In the genomic region with DNA sequence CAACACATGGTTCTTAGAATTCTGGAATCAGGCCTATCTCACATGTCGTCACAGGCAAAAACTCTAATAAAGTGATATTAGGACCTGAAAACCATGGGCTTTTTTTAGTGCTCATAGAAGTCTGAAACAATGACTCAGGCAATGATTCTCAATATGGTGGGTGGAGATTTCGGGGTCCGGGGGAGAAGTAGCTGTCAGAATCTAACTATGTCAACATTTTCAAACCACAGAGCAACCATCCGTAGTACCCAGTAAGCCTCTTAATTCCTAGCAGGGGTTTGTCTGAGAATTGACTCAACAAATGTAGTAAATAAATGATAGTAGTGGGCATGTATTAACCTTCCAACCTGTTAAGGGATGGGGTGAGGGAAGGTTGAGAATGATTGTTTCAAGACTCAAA, we compare ENCODE assay signal across 20 cellular contexts. TPM values are rescaled to one million over a fixed set of nuclear protein-coding genes. Genes with fewer than 3 reads are reported as not detected.
DNase-seq lines count a peak whose midpoint lies in the region; ATAC-seq, FAIRE-seq and TF ChIP-seq lines count a peak whose summit lies in the region.
"Had no signal": no experiment of that assay in that cellular context is flagged by ENCODE, and none has a peak within 500 bp of the region (broad histone marks: within the 10 kb centered on the region; RNA-seq: fewer than 3 reads in every experiment).

No MANE protein-coding gene starts in this region.

- no peak overlapping the region for H3K9ac ChIP-seq in GM12878 (ENCODE audit: control insufficient read depth, insufficient read depth, low read length)
- H3K9ac ChIP-seq in GM23248 = no peak overlapping the region

- in situ Hi-C loops in GM12878 (cut with MboI) = loop anchor here (25.0 kb wide), 1 partner anchor 907 kb away; a partner anchor contains a TSS
- in situ Hi-C loops in GM23248 (cut with MboI) = loop anchor here (10.0 to 25.0 kb wide), 2 partner anchors 460 to 882 kb away; no protein-coding TSS in a partner anchor

- peak in 1 of 2 donors; percentile 32 for DNase-seq in stimulated activated naive CD8-positive, alpha-beta T cell treated with anti-CD3 and anti-CD28 coated beads, Interleukin-15, amount 100 ng/mL, for 72 hours
- no peak for DNase-seq in stimulated activated naive CD8-positive, alpha-beta T cell treated with anti-CD3 and anti-CD28 coated beads, Interleukin-15, Interleukin-2, amounts not matched to agents 100 U/mL and 50 U/mL, for 24 hours
- DNase-seq in GM12878 (ENCODE audit: low read depth, low spot score) (no peak), GM23248 (no peak)
- DNase-seq in stimulated activated effector memory CD8-positive, alpha-beta T cell treated with anti-CD3 and anti-CD28 coated beads, Interleukin-12 subunit alpha, Interleukin-12 subunit beta, amount 100 ng/mL, for 72 hours (ENCODE audit: low spot score in 2 of 2) = no peak
- DNase-seq: body of pancreas, cortex of kidney, head of caudate nucleus, islet precursor cell, NCI-H2081 treated with DMSO at 0.1 percent for 48 hours, NCI-H774, T-cell, transverse colon had no signal

- peaks cover 20% of the 10 kb centered on the region for H3K36me3 Mint-ChIP-seq in stimulated activated effector memory CD8-positive, alpha-beta T cell treated with anti-CD3 and anti-CD28 coated beads, Interleukin-12 subunit alpha, Interleukin-12 subunit beta, amount 100 ng/mL, for 72 hours

- no peak for TF ChIP-seq CTCF in GM12878 (IDR thresholded peaks at IDR 0.05 in 2 of 3, conservative IDR thresholded peaks at IDR 0.05 in 1 of 3; ENCODE audit: control insufficient read depth in 2 of 3, extremely low read depth in 1 of 3, insufficient read depth in 1 of 3, low read depth in 3 of 3, low read length in 3 of 3)

- no peak for TF ChIP-seq EP300 in GM12878 (IDR thresholded peaks at IDR 0.05; ENCODE audit: borderline replicate concordance in 1 of 2, control insufficient read depth in 1 of 2, low read depth in 2 of 2, low read length in 2 of 2)

- 0 out of 4 replicates have a peak, but pooled peaks cover 0 to 4% of the 10 kb centered on the region in 2 experiments for H3K36me3 ChIP-seq in GM12878 (ENCODE audit: control insufficient read depth in 2 of 2, insufficient read depth in 2 of 2, low read length in 1 of 2)
- peaks cover 7% of the 10 kb centered on the region for H3K36me3 ChIP-seq in GM23248 (ENCODE audit: low read depth)
- H3K36me3 ChIP-seq: right atrium auricular region, WERI-Rb-1 had no signal

- no peak for FAIRE-seq in GM12878 (lab: Jason Lieb, UNC)

- H3K79me2 ChIP-seq in GM12878 (ENCODE audit: control insufficient read depth, insufficient read depth, low read length) (peaks cover 2% of the 10 kb centered on the region), GM23248 (ENCODE audit: insufficient read depth) (peaks cover 25% of the 10 kb centered on the region)

- H2AFZ ChIP-seq in GM12878 (ENCODE audit: control insufficient read depth, low read depth, low read length) (no peak overlapping the region), GM23248 (no peak overlapping the region)

- RAD21 ChIA-PET in GM12878 (lab: Charles Lee; ENCODE audit: unreplicated experiment) = no interaction called here

- H3K9me3 ChIP-seq in GM12878 (replicated peaks; ENCODE audit: control insufficient read depth, insufficient read depth, low read length) (no peaks in the 10 kb centered on the region), GM23248 (ENCODE audit: low read depth) (no peaks in the 10 kb centered on the region)
- H3K9me3 ChIP-seq: body of pancreas, neutrophil, right atrium auricular region, transverse colon had no signal

- SMC1A ChIA-PET in GM12878 (lab: Charles Lee; ENCODE audit: uncharacterized antibody, unreplicated experiment) = interaction anchor here (0.5 to 1.6 kb wide), 2 partner anchors 8 to 38 kb away, joined by 3 to 8 read pairs; a partner anchor contains a TSS

- no peak overlapping the region for H3K4me3 Mint-ChIP-seq in stimulated activated naive CD8-positive, alpha-beta T cell treated with anti-CD3 and anti-CD28 coated beads, Interleukin-15, amount 100 ng/mL, for 72 hours
- peak overlapping the region; percentile 3 for H3K4me3 Mint-ChIP-seq in stimulated activated effector memory CD8-positive, alpha-beta T cell treated with anti-CD3 and anti-CD28 coated beads, Interleukin-12 subunit alpha, Interleukin-12 subunit beta, amount 100 ng/mL, for 72 hours

- peaks cover 30% of the 10 kb centered on the region for H3F3A ChIP-seq in GM23248 (ENCODE audit: insufficient read depth)

- CTCF ChIA-PET in GM12878 (lab: Yijun Ruan, JAX) = interaction anchor here (4.9 kb wide), 1 partner anchor 8 kb away, joined by 40 read pairs; no protein-coding TSS in a partner anchor

- H3K4me3 ChIP-seq in GM12878 (no peak overlapping the region), GM23248 (no peak overlapping the region)
- H3K4me3 ChIP-seq: body of pancreas, right atrium auricular region, transverse colon had no signal

- 58% methylated on average over 4 of the region's 4 CpGs for WGBS in GM12878 (ENCODE audit: insufficient coverage, insufficient replicate concordance, low lambda C conversion rate, missing lambda C conversion rate)
- 92 to 98% methylated on average over 4 of the region's 4 CpGs for WGBS in GM23248 (ENCODE audit: low coverage in 1 of 2, low lambda C conversion rate in 2 of 2, missing lambda C conversion rate in 2 of 2), 2 experiments

- H3K27ac Mint-ChIP-seq in stimulated activated naive CD8-positive, alpha-beta T cell treated with anti-CD3 and anti-CD28 coated beads, Interleukin-15, amount 100 ng/mL, for 72 hours = no peak overlapping the region
- no peak overlapping the region for H3K27ac Mint-ChIP-seq in stimulated activated effector memory CD8-positive, alpha-beta T cell treated with anti-CD3 and anti-CD28 coated beads, Interleukin-12 subunit alpha, Interleukin-12 subunit beta, amount 100 ng/mL, for 72 hours
- H3K27ac Mint-ChIP-seq: mesothelial cell of epicardium, T-cell had no signal

- no peaks in the 10 kb centered on the region for H4K20me1 ChIP-seq in GM12878 (ENCODE audit: control insufficient read depth, insufficient read depth)
- no peaks in the 10 kb centered on the region for H4K20me1 ChIP-seq in GM23248 (ENCODE audit: insufficient read depth)

- no peak overlapping the region for H3K4me2 ChIP-seq in GM12878 (ENCODE audit: control insufficient read depth, insufficient read depth)
- H3K4me2 ChIP-seq in GM23248 (ENCODE audit: unreplicated experiment) = no peak overlapping the region

- no peak for TF ChIP-seq RAD21 in GM12878 (IDR thresholded peaks at IDR 0.05; ENCODE audit: insufficient read depth, low read depth, low read length)

- peaks cover 38% of the 10 kb centered on the region for H3K4me1 Mint-ChIP-seq in stimulated activated naive CD8-positive, alpha-beta T cell treated with anti-CD3 and anti-CD28 coated beads, Interleukin-15, amount 100 ng/mL, for 72 hours
- H3K4me1 Mint-ChIP-seq in stimulated activated effector memory CD8-positive, alpha-beta T cell treated with anti-CD3 and anti-CD28 coated beads, Interleukin-12 subunit alpha, Interleukin-12 subunit beta, amount 100 ng/mL, for 72 hours = peaks cover 45% of the 10 kb centered on the region

- H3K27ac ChIP-seq in GM12878 (ENCODE audit: control insufficient read depth, insufficient read depth) = no peak overlapping the region
- H3K27ac ChIP-seq in GM23248 = no peak overlapping the region
- H3K27ac ChIP-seq: body of pancreas, neutrophil, right atrium auricular region, transverse colon, WERI-Rb-1 had no signal

- no peak for TF ChIP-seq POLR2A in GM12878 (IDR thresholded peaks at IDR 0.05; ENCODE audit: low read depth, low read length)

- no TSS peak for BruUV-seq in GM12878 (replicated peaks; lab: Mats Ljungman, UMichigan)

- POLR2A ChIA-PET in GM12878 (lab: Charles Lee) = interaction anchor here (1.7 kb wide), 1 partner anchor 8 kb away, joined by 6 read pairs; no protein-coding TSS in a partner anchor

- peak; percentile 5 for ATAC-seq in stimulated activated naive CD8-positive, alpha-beta T cell treated with anti-CD3 and anti-CD28 coated beads, Interleukin-15, amount 100 ng/mL, for 72 hours
- ATAC-seq in stimulated activated naive CD8-positive, alpha-beta T cell treated with anti-CD3 and anti-CD28 coated beads, Interleukin-15, Interleukin-2, amounts not matched to agents 100 U/mL and 50 U/mL, for 24 hours = no peak
- ATAC-seq in GM12878 (peak; percentile 2; the same call in 1 of the 3 replicates), HG02981 (IDR thresholded peaks at IDR 0.05; ENCODE audit: unreplicated experiment) (no peak)
- ATAC-seq in stimulated activated effector memory CD8-positive, alpha-beta T cell treated with anti-CD3 and anti-CD28 coated beads, Interleukin-12 subunit alpha, Interleukin-12 subunit beta, amount 100 ng/mL, for 72 hours = peak; percentile 64
- ATAC-seq: body of pancreas, T-cell had no signal

- intact Hi-C loops in GM12878 (cut with micrococcal nuclease; ENCODE audit: unreplicated experiment) = loop anchor here (10.0 kb wide), 2 partner anchors 180 to 910 kb away; a partner anchor contains a TSS

- H3K4me1 ChIP-seq in GM12878 (ENCODE audit: control insufficient read depth, insufficient read depth, low read length) (peaks cover 4% of the 10 kb centered on the region; the same call in 1 of the 2 replicates), GM23248 (ENCODE audit: insufficient read depth) (peaks cover 20% of the 10 kb centered on the region)

- no peaks in the 10 kb centered on the region for H3K27me3 Mint-ChIP-seq in stimulated activated naive CD8-positive, alpha-beta T cell treated with anti-CD3 and anti-CD28 coated beads, Interleukin-15, amount 100 ng/mL, for 72 hours

- H3K27me3 ChIP-seq in GM12878 (replicated peaks in 1 of 2; ENCODE audit: control insufficient read depth in 2 of 2, insufficient read depth in 2 of 2, low read length in 1 of 2) (no peaks in the 10 kb centered on the region), GM23248 (replicated peaks; ENCODE audit: insufficient read depth) (no peaks in the 10 kb centered on the region)
- H3K27me3 ChIP-seq: body of pancreas, neutrophil, right atrium auricular region, transverse colon had no signal

- no peaks in the 10 kb centered on the region for H3K9me2 ChIP-seq in GM23248 (ENCODE audit: insufficient read depth)

- no peaks in the 10 kb centered on the region for H3K9me3 Mint-ChIP-seq in stimulated activated naive CD8-positive, alpha-beta T cell treated with anti-CD3 and anti-CD28 coated beads, Interleukin-15, amount 100 ng/mL, for 72 hours
- no peaks in the 10 kb centered on the region for H3K9me3 Mint-ChIP-seq in stimulated activated effector memory CD8-positive, alpha-beta T cell treated with anti-CD3 and anti-CD28 coated beads, Interleukin-12 subunit alpha, Interleukin-12 subunit beta, amount 100 ng/mL, for 72 hours
- H3K9me3 Mint-ChIP-seq: mesothelial cell of epicardium, T-cell had no signal

RNA-seq across cellular contexts. Expression of a gene that starts 2.6 kb away (rescaled TPM):
- total RNA-seq in GM12878 (2013; cell fraction: nucleolus; rRNA removed) = 7.5 and 8.0 TPM in 2 replicates
- total RNA-seq in GM12878 (2014; rRNA removed) = 6.9 and 7.1 TPM in 2 replicates
- total RNA-seq in GM12878 (2014; rRNA removed; fragmentation: Illumina TruSeq; extraction: Trizol) = 6.3 and 6.4 TPM in 2 replicates
- total RNA-seq in GM12878 (2021) = 10.2 and 11.3 TPM in 2 replicates
- polyA plus RNA-seq in GM12878 (2011; ENCODE audit: low read depth) = 2.4 TPM
- 12.8 and 18.7 TPM in 2 replicates for polyA plus RNA-seq in GM12878 (2011; rRNA removed)
- 9.8 and 10.9 TPM in 2 replicates for polyA plus RNA-seq in GM12878 (2011; cell fraction: cytosol; rRNA removed)
- polyA plus RNA-seq in GM12878 (2011; cell fraction: nucleus; rRNA removed) = 6.3 and 7.4 TPM in 2 replicates
- 5.1 and 5.8 TPM in 2 replicates for polyA plus RNA-seq in GM12878 (2012)
- 11.0 and 13.9 TPM in 2 replicates for polyA plus RNA-seq in GM12878 (2014; fragmentation: Illumina TruSeq; extraction: Trizol)
- 1 to 10 TPM; 2.6 to 4.0 TPM for polyA plus RNA-seq in GM12878 (2014; fragmentation: Nextera tagmentation; extraction: Ambion mirVana)
- 8.7 and 9.8 TPM in 2 replicates for polyA plus RNA-seq in GM12878 (2014; rRNA removed)
- 10 to 100 TPM; 15.8 to 20.4 TPM for polyA plus RNA-seq in GM12878 (2016; fragmentation: Nextera tagmentation; extraction: Ambion mirVana)
- 8.0 and 10.7 TPM in 2 replicates for polyA minus RNA-seq in GM12878 (2011; rRNA and poly(A)+ RNA removed)
- 3.7 and 6.4 TPM in 2 replicates for polyA minus RNA-seq in GM12878 (2011; cell fraction: cytosol; rRNA and poly(A)+ RNA removed)
- polyA minus RNA-seq in GM12878 (2011; cell fraction: nucleus; rRNA and poly(A)+ RNA removed) = 2.9 and 4.9 TPM in 2 replicates
- total RNA-seq in GM23248 (2014; rRNA removed; shearing (Covaris generic)) = 22.3 and 22.5 TPM in 2 replicates
- 22.6 and 24.1 TPM in 2 replicates for polyA plus RNA-seq in GM23248 (2016; fragmentation: Nextera tagmentation; extraction: Ambion mirVana)

RNA-seq across cellular contexts. Expression of a gene that starts 20.7 kb away (rescaled TPM):
- total RNA-seq in GM12878 (2013; cell fraction: nucleolus; rRNA removed) = 0.25 and 0.54 TPM in 2 replicates
- total RNA-seq in GM12878 (2014; rRNA removed) (0.06 TPM in 1 of 2 replicates, not detected in the other), GM12878 (2014; rRNA removed; fragmentation: Illumina TruSeq; extraction: Trizol) (not detected in 2 replicates), GM12878 (2021) (not detected in 2 replicates)
- not detected for polyA plus RNA-seq in GM12878 (2011; ENCODE audit: low read depth)
- polyA plus RNA-seq in GM12878 (2011; rRNA removed) (0.07 TPM in 1 of 2 replicates, not detected in the other), GM12878 (2014; fragmentation: Illumina TruSeq; extraction: Trizol) (not detected in 2 replicates), GM12878 (2014; fragmentation: Nextera tagmentation; extraction: Ambion mirVana) (not detected), GM12878 (2014; rRNA removed) (0.03 TPM in 1 of 2 replicates, not detected in the other), GM12878 (2016; fragmentation: Nextera tagmentation; extraction: Ambion mirVana) (not detected), GM23248 (2016; fragmentation: Nextera tagmentation; extraction: Ambion mirVana) (not detected in 2 replicates)
- 0.06 and 0.15 TPM in 2 replicates for polyA plus RNA-seq in GM12878 (2011; cell fraction: cytosol; rRNA removed)
- polyA plus RNA-seq in GM12878 (2011; cell fraction: nucleus; rRNA removed) = 0.41 and 0.45 TPM in 2 replicates
- polyA plus RNA-seq in GM12878 (2012) = not detected in 2 replicates
- polyA minus RNA-seq in GM12878 (2011; rRNA and poly(A)+ RNA removed) = 0.77 TPM in 1 of 2 replicates, not detected in the other
- polyA minus RNA-seq in GM12878 (2011; cell fraction: cytosol; rRNA and poly(A)+ RNA removed) = not detected in 2 replicates
- 1.7 and 2.3 TPM in 2 replicates for polyA minus RNA-seq in GM12878 (2011; cell fraction: nucleus; rRNA and poly(A)+ RNA removed)
- not detected in 2 replicates for total RNA-seq in GM23248 (2014; rRNA removed; shearing (Covaris generic))
- total RNA-seq: body of pancreas had no signal
- polyA plus RNA-seq: BJ, esophagus had no signal

RNA-seq across cellular contexts. Expression of a gene that starts 37.8 kb away (rescaled TPM):
- 36.0 and 38.6 TPM in 2 replicates for total RNA-seq in GM12878 (2013; cell fraction: nucleolus; rRNA removed)
- 1.5 and 1.6 TPM in 2 replicates for total RNA-seq in GM12878 (2014; rRNA removed)
- total RNA-seq in GM12878 (2014; rRNA removed; fragmentation: Illumina TruSeq; extraction: Trizol) = 1.6 and 2.2 TPM in 2 replicates
- 1.1 TPM in 2 replicates for total RNA-seq in GM12878 (2021)
- 1.7 TPM for polyA plus RNA-seq in GM12878 (2011; ENCODE audit: low read depth)
- polyA plus RNA-seq in GM12878 (2011; rRNA removed) = 6.3 and 10.2 TPM in 2 replicates
- 1.5 and 1.6 TPM in 2 replicates for polyA plus RNA-seq in GM12878 (2011; cell fraction: cytosol; rRNA removed)
- polyA plus RNA-seq in GM12878 (2011; cell fraction: nucleus; rRNA removed) = 24.5 and 29.9 TPM in 2 replicates
- 2.0 and 2.3 TPM in 2 replicates for polyA plus RNA-seq in GM12878 (2012)
- polyA plus RNA-seq in GM12878 (2014; fragmentation: Illumina TruSeq; extraction: Trizol) = 1.9 and 3.0 TPM in 2 replicates
- under 1 TPM; 0.39 to 0.53 TPM for polyA plus RNA-seq in GM12878 (2014; fragmentation: Nextera tagmentation; extraction: Ambion mirVana)
- polyA plus RNA-seq in GM12878 (2014; rRNA removed) = 2.6 and 2.8 TPM in 2 replicates
- under 1 TPM; 0.42 to 0.43 TPM for polyA plus RNA-seq in GM12878 (2016; fragmentation: Nextera tagmentation; extraction: Ambion mirVana)
- polyA minus RNA-seq in GM12878 (2011; rRNA and poly(A)+ RNA removed) = 4.8 and 5.9 TPM in 2 replicates
- 1.9 TPM in 1 of 2 replicates, not detected in the other for polyA minus RNA-seq in GM12878 (2011; cell fraction: cytosol; rRNA and poly(A)+ RNA removed)
- 5.7 and 11.0 TPM in 2 replicates for polyA minus RNA-seq in GM12878 (2011; cell fraction: nucleus; rRNA and poly(A)+ RNA removed)
- 0.11 and 0.38 TPM in 2 replicates for total RNA-seq in GM23248 (2014; rRNA removed; shearing (Covaris generic))
- polyA plus RNA-seq in GM23248 (2016; fragmentation: Nextera tagmentation; extraction: Ambion mirVana) = 0.58 and 1.1 TPM in 2 replicates

Comparison
In these comparisons a context has a peak if more than half of its experiments do, and no peak if none do; other contexts are left out.
1. ATAC-seq: peak in stimulated activated naive CD8-positive, alpha-beta T cell treated with anti-CD3 and anti-CD28 coated beads, Interleukin-15, amount 100 ng/mL, for 72 hours (single experiment), GM12878 (single experiment) and stimulated activated effector memory CD8-positive, alpha-beta T cell treated with anti-CD3 and anti-CD28 coated beads, Interleukin-12 subunit alpha, Interleukin-12 subunit beta, amount 100 ng/mL, for 72 hours (single experiment); none in stimulated activated naive CD8-positive, alpha-beta T cell treated with anti-CD3 and anti-CD28 coated beads, Interleukin-15, Interleukin-2, amounts not matched to agents 100 U/mL and 50 U/mL, for 24 hours (single experiment) and HG02981 (single experiment).